Comparison of ENCODE assay signal across 1 cellular context in genomic region chr2:136378712-136379595, GRCh38.
TF ChIP-seq lines count a peak whose summit lies in the region.

No MANE protein-coding gene starts in this region.

TF ChIP-seq in WTC11, 78 proteins besides CTCF, POLR2A, EP300 and RAD21 (continued from another document):
- TF ChIP-seq AR (CRISPR knock-in tag; IDR thresholded peaks at IDR 0.05): no peak
